Comparison of ENCODE assay signal across 32 cellular contexts in genomic region chr13:96849091-96849490, GRCh38.
A peak's percentile ranks its signal among the peaks of the same experiment; 100 is the strongest.
DNase-seq lines count a peak whose midpoint lies in the region; ATAC-seq and TF ChIP-seq lines count a peak whose summit lies in the region.
"Had no signal": no experiment of that assay in that cellular context is flagged by ENCODE, and none has a peak within 500 bp of the region (broad histone marks: within the 10 kb centered on the region; RNA-seq: fewer than 3 reads in every experiment).

No MANE protein-coding gene starts in this region.

- H4K20me1 ChIP-seq in hepatocyte (ENCODE audit: insufficient read depth, poor library complexity, severe bottlenecking) = no peaks in the 10 kb centered on the region
- H4K20me1 ChIP-seq: BLaER1; BLaER1 treated with 17β-estradiol and CSF1 and Interleukin-3, amounts not matched to agents 10 nM and 100 nM had no signal

- H3K27me3 ChIP-seq in HAP-1 (ENCODE audit: low read depth) (no peaks in the 10 kb centered on the region), hepatocyte (no peaks in the 10 kb centered on the region), neuronal stem cell (ENCODE audit: control insufficient read depth in 3 of 3, insufficient read depth in 3 of 3, low read depth in 1 of 3, low read length in 3 of 3) (no peaks in the 10 kb centered on the region)
- H3K27me3 ChIP-seq: BE2C; BLaER1; BLaER1 treated with 17β-estradiol and CSF1 and Interleukin-3, amounts not matched to agents 10 nM and 100 nM had no signal

- no peak overlapping the region for H3K14ac ChIP-seq in neuronal stem cell (ENCODE audit: low read length)

- WGBS in hepatocyte (ENCODE audit: low lambda C conversion rate, missing lambda C conversion rate) = 89% methylated on average over 5 of the region's 5 CpGs
- no CpG with 5 or more reads among the region's 5 CpGs for WGBS in neuronal stem cell (ENCODE audit: extremely low coverage in 2 of 2, insufficient read length in 2 of 2, insufficient replicate concordance in 1 of 2), 2 donors

- H3K9me3 ChIP-seq in HAP-1 (no peaks in the 10 kb centered on the region), hepatocyte (ENCODE audit: low read depth) (no peaks in the 10 kb centered on the region), neuronal stem cell (replicated peaks in 1 of 2; ENCODE audit: control insufficient read depth in 2 of 2, insufficient read depth in 1 of 2, low read depth in 1 of 2, low read length in 2 of 2) (peaks cover 0 to 3% of the 10 kb centered on the region in 2 donors)
- H3K9me3 ChIP-seq: A549, BE2C, Caco-2 had no signal

- no peak overlapping the region for H2BK5ac ChIP-seq in neuronal stem cell (ENCODE audit: low read length)

- no peak overlapping the region for H2AFZ ChIP-seq in hepatocyte
- H2AFZ ChIP-seq in neuronal stem cell (ENCODE audit: low read length) = no peak overlapping the region

- in situ Hi-C loops in HAP-1 (cut with MboI; ENCODE audit: low sequenced_read_pairs) = no loop called here

- no peaks in the 10 kb centered on the region for H3K9me2 ChIP-seq in hepatocyte (replicated peaks; ENCODE audit: insufficient read depth)

- H4K91ac ChIP-seq in neuronal stem cell (ENCODE audit: low read depth, low read length, poor library complexity) = no peak overlapping the region

- H3K36me3 ChIP-seq in HAP-1 (replicated peaks) (no peaks in the 10 kb centered on the region), hepatocyte (replicated peaks; ENCODE audit: insufficient read depth, low read depth) (no peaks in the 10 kb centered on the region), neuronal stem cell (replicated peaks in 1 of 2; ENCODE audit: control insufficient read depth in 2 of 2, insufficient read depth in 2 of 2, low read length in 2 of 2) (peaks cover 0 to 2% of the 10 kb centered on the region in 2 donors)
- H3K36me3 ChIP-seq: BE2C; BLaER1; BLaER1 treated with 17β-estradiol and CSF1 and Interleukin-3, amounts not matched to agents 10 nM and 100 nM had no signal

- peaks cover 2% of the 10 kb centered on the region for H3K79me2 ChIP-seq in hepatocyte

- H4K8ac ChIP-seq in neuronal stem cell (ENCODE audit: low read depth, low read length) = no peak overlapping the region

- no peak overlapping the region for H3K4ac ChIP-seq in neuronal stem cell (ENCODE audit: low read length)

- H3K18ac ChIP-seq in neuronal stem cell (ENCODE audit: low read length) = peak overlapping the region; percentile 81

- ATAC-seq in GM18868 (IDR thresholded peaks at IDR 0.05; ENCODE audit: unreplicated experiment) (no peak), HG02870 (IDR thresholded peaks at IDR 0.05; ENCODE audit: unreplicated experiment) (no peak), HG03108 (IDR thresholded peaks at IDR 0.05; ENCODE audit: unreplicated experiment) (no peak)
- ATAC-seq: A549; CD8-positive, alpha-beta T cell had no signal

- H3K23ac ChIP-seq in neuronal stem cell (ENCODE audit: low read depth, low read length, poor library complexity) = no peak overlapping the region

- peak overlapping the region; percentile 97 for H2BK120ac ChIP-seq in neuronal stem cell (ENCODE audit: low read depth, low read length)

- H3K4me2 ChIP-seq in hepatocyte (no peak overlapping the region), neuronal stem cell (ENCODE audit: insufficient read depth, low read length, poor library complexity, severe bottlenecking) (no peak overlapping the region)
- H3K4me2 ChIP-seq: A549; BLaER1; BLaER1 treated with 17β-estradiol and CSF1 and Interleukin-3, amounts not matched to agents 10 nM and 100 nM had no signal

- H3K27ac ChIP-seq in VCaP = peak overlapping the region; percentile 41
- H3K27ac ChIP-seq in hepatocyte = peak overlapping the region; percentile 44
- no peak overlapping the region for H3K27ac ChIP-seq in neuronal stem cell (replicated peaks; ENCODE audit: low read length)
- H3K27ac ChIP-seq: 22Rv1; A549; BLaER1; BLaER1 treated with 17β-estradiol and CSF1 and Interleukin-3, amounts not matched to agents 10 nM and 100 nM; C4-2B had no signal

- H3K4me1 ChIP-seq in HAP-1 (peaks cover 11% of the 10 kb centered on the region), hepatocyte (ENCODE audit: insufficient read depth) (peaks cover 4% of the 10 kb centered on the region), neuronal stem cell (ENCODE audit: control insufficient read depth in 2 of 2, insufficient read depth in 1 of 2, low read depth in 1 of 2, low read length in 2 of 2) (peaks cover 0 to 19% of the 10 kb centered on the region in 2 donors)
- H3K4me1 ChIP-seq: A549; BLaER1; BLaER1 treated with 17β-estradiol and CSF1 and Interleukin-3, amounts not matched to agents 10 nM and 100 nM had no signal

- no peaks in the 10 kb centered on the region for H3K79me1 ChIP-seq in neuronal stem cell (ENCODE audit: low read depth, low read length)

- DNase-seq in HAP-1 (ENCODE audit: low spot score in 2 of 2) = peak; percentile 45 to 90
- DNase-seq in hepatocyte (ENCODE audit: low spot score) = no peak
- DNase-seq in neuronal stem cell (ENCODE audit: low spot score) = no peak
- no peak for DNase-seq in activated T-cell treated with anti-CD3 and anti-CD28 coated beads for 4 hours
- DNase-seq: 8988T; ACHN; AML-193; BE2C; C1 segment of cervical spinal cord; Caco-2; Calu3; CD4-positive, alpha-beta memory T cell; CD4-positive, alpha-beta T cell; CD4-positive, CD25-positive, alpha-beta regulatory T cell; CD8-positive, alpha-beta memory T cell; CD8-positive, alpha-beta T cell; COR-L47; DMS 273 treated with DMSO at 0.1 percent for 48 hours; DMS153; DMS79; DMS79 treated with DMSO at 0.1 percent for 48 hours; DND-41; EL had no signal

- no peak overlapping the region for H3K9ac ChIP-seq in neuronal stem cell (ENCODE audit: low read depth, low read length, poor library complexity)
- H3K9ac ChIP-seq: BLaER1; BLaER1 treated with 17β-estradiol and CSF1 and Interleukin-3, amounts not matched to agents 10 nM and 100 nM had no signal

- peak overlapping the region; percentile 95 for H2AK5ac ChIP-seq in neuronal stem cell (ENCODE audit: low read depth, low read length)

- H2BK12ac ChIP-seq in neuronal stem cell (ENCODE audit: low read length) = no peak overlapping the region

- TF ChIP-seq CTCF in VCaP (conservative IDR thresholded peaks at IDR 0.05) (no peak), hepatocyte (IDR thresholded peaks at IDR 0.05; ENCODE audit: poor library complexity) (no peak)

- no peak overlapping the region for H2BK15ac ChIP-seq in neuronal stem cell (ENCODE audit: low read length)

- H3K4me3 ChIP-seq in HAP-1 (no peak overlapping the region), hepatocyte (no peak overlapping the region), neuronal stem cell (ENCODE audit: low read length in 2 of 2) (no peak overlapping the region)
- H3K4me3 ChIP-seq: A549; BLaER1; BLaER1 treated with 17β-estradiol and CSF1 and Interleukin-3, amounts not matched to agents 10 nM and 100 nM had no signal

Comparison
In these comparisons a context has a peak if more than half of its experiments do, and no peak if none do; other contexts are left out.
1. DNase-seq: peak in HAP-1 (2 of 2); none in hepatocyte (single experiment), neuronal stem cell (single experiment) and activated T-cell treated with anti-CD3 and anti-CD28 coated beads for 4 hours (single experiment).